In genomic region chr1:81547912-81548303, GRCh38 we compare ENCODE assay signal across 2 cellular contexts.
TF ChIP-seq lines count a peak whose summit lies in the region.

No MANE protein-coding gene starts in this region.

TF ChIP-seq in SK-N-SH, 30 proteins besides CTCF, POLR2A, EP300 and RAD21 (continued from another document):
- TF ChIP-seq USF1 (IDR thresholded peaks at IDR 0.05; ENCODE audit: borderline replicate concordance, low read depth) (no peak), FOXM1 (IDR thresholded peaks at IDR 0.05; ENCODE audit: low read depth) (no peak), EZH2phosphoT487 (IDR thresholded peaks at IDR 0.05; ENCODE audit: borderline replicate concordance, low read depth) (no peak), RFX5 (IDR thresholded peaks at IDR 0.05; ENCODE audit: low read length) (no peak), FOSL2 (IDR thresholded peaks at IDR 0.05; ENCODE audit: borderline replicate concordance, low read depth) (no peak), NFIC (IDR thresholded peaks at IDR 0.05; ENCODE audit: borderline replicate concordance) (no peak)

TF ChIP-seq in SK-N-SH treated with all-trans-retinoic acid at 6 μM for 48 hours, 23 proteins besides CTCF, POLR2A, EP300 and RAD21 (continued from another document):
- TF ChIP-seq TSHZ2 (CRISPR knock-in tag; IDR thresholded peaks at IDR 0.05) = no peak
- TF ChIP-seq PATZ1 (CRISPR knock-in tag; IDR thresholded peaks at IDR 0.05; ENCODE audit: borderline replicate concordance) = no peak
- no peak for TF ChIP-seq OSR1 (CRISPR knock-in tag; IDR thresholded peaks at IDR 0.05)
- no peak for TF ChIP-seq ZNF8 (CRISPR knock-in tag; IDR thresholded peaks at IDR 0.05)
- no peak for TF ChIP-seq TOX (CRISPR knock-in tag; IDR thresholded peaks at IDR 0.05; ENCODE audit: borderline replicate concordance)
TF ChIP-seq in SK-N-SH treated with all-trans-retinoic acid at 6 μM for 48 hours: peak in this region for 0.
